In the genomic region with DNA sequence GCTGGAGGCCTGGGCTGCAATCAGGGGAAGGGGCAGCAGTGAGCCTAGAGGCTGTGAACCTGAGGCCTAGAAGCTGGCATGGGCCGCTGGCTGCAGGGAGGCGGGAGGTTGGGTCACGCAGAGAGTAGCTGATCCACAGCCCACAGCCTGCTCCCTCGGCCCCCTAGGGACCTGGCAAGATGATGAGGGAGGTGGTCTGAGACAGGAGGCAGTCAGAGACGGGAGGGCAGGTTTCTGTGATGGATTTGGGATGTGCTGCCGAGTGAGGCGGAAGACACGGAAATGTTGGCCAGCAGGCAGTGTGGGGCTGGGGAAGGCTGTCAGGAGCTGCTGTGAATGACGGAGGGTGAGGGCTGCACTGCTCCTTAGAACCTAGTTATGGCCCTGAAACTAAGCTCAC, we compare ENCODE assay signal across 12 cellular contexts.
"Had no signal": no experiment of that assay in that cellular context is flagged by ENCODE, and none has a peak within 500 bp of the region (broad histone marks: within the 10 kb centered on the region; RNA-seq: fewer than 3 reads in every experiment).

No MANE protein-coding gene starts in this region.

- H3K27ac ChIP-seq: brain microvascular endothelial cell, pancreas, tibial artery, uterus had no signal

- DNase-seq: activated T-cell treated with anti-CD3 and anti-CD28 coated beads, Interleukin-2, amount 50 U/mL, for 1 hour; amniotic stem cell; brain microvascular endothelial cell; dorsolateral prefrontal cortex; naive thymus-derived CD4-positive, alpha-beta T cell; tibial artery; uterus had no signal

- H3K4me3 ChIP-seq: dorsolateral prefrontal cortex, lung, pancreas, smooth muscle cell, tibial artery, uterus had no signal

- H3K36me3 Mint-ChIP-seq: activated naive CD4-positive, alpha-beta T cell treated with anti-CD3 and anti-CD28 coated beads, Interleukin-2, amount 50 U/mL, for 72 hours; naive thymus-derived CD4-positive, alpha-beta T cell had no signal

- H3K9me3 Mint-ChIP-seq: activated naive CD4-positive, alpha-beta T cell treated with anti-CD3 and anti-CD28 coated beads, Interleukin-2, amount 50 U/mL, for 72 hours; naive thymus-derived CD4-positive, alpha-beta T cell had no signal

- H3K27me3 ChIP-seq: brain microvascular endothelial cell, dorsolateral prefrontal cortex, pancreas, uterus had no signal

- H3K27ac Mint-ChIP-seq: naive thymus-derived CD4-positive, alpha-beta T cell had no signal

- H3K4me1 ChIP-seq: uterus had no signal

- H3K9me3 ChIP-seq: pancreas, tibial artery, uterus had no signal

- ATAC-seq: activated CD4-positive, CD25-positive, alpha-beta regulatory T cell treated with anti-CD3 and anti-CD28 coated beads, Interleukin-2, amount 50 U/mL, for 24 hours; activated naive CD4-positive, alpha-beta T cell treated with anti-CD3 and anti-CD28 coated beads, Interleukin-2, amount 50 U/mL, for 72 hours; naive thymus-derived CD4-positive, alpha-beta T cell; pancreas had no signal

- H3K36me3 ChIP-seq: brain microvascular endothelial cell, pancreas, tibial artery, uterus had no signal

- H3K4me2 ChIP-seq: smooth muscle cell had no signal
